2 cellular contexts compared by ENCODE assay signal in the genomic region with DNA sequence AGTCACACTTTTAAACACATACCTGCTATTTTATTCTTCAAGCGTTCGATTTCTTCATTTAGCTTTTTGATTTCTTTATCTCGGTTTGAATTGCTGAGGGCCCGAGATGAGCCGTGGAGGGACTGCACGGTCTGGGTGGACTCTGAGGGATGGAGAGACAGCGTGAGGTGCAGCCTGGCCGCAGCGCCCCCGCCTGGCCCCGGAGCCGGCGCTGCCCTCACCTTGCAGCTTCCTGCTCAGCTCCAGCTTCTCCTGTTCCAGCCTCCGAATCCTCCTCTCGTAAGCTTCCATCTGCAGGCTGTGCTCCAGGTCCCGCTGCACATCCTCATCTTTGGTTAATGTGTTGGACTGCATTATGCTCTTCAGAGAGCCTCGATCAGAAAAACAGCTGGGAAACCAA.
TF ChIP-seq lines count a peak whose summit lies in the region.

No MANE protein-coding gene starts in this region.

TF ChIP-seq in HepG2, 621 proteins besides CTCF, POLR2A, EP300 and RAD21:
- TF ChIP-seq, protein P1, sequence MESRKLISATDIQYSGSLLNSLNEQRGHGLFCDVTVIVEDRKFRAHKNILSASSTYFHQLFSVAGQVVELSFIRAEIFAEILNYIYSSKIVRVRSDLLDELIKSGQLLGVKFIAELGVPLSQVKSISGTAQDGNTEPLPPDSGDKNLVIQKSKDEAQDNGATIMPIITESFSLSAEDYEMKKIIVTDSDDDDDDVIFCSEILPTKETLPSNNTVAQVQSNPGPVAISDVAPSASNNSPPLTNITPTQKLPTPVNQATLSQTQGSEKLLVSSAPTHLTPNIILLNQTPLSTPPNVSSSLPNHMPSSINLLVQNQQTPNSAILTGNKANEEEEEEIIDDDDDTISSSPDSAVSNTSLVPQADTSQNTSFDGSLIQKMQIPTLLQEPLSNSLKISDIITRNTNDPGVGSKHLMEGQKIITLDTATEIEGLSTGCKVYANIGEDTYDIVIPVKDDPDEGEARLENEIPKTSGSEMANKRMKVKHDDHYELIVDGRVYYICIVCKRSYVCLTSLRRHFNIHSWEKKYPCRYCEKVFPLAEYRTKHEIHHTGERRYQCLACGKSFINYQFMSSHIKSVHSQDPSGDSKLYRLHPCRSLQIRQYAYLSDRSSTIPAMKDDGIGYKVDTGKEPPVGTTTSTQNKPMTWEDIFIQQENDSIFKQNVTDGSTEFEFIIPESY (CRISPR knock-in tag; IDR thresholded peaks at IDR 0.05): peak; percentile 46; the same call in 1 of the 2 replicates
- TF ChIP-seq ZNF570 (CRISPR knock-in tag; IDR thresholded peaks at IDR 0.05; ENCODE audit: borderline replicate concordance): no peak

TF ChIP-seq in K562, 482 proteins besides CTCF, POLR2A, EP300 and RAD21:
- no peak for TF ChIP-seq ZNF79 (CRISPR knock-in tag; IDR thresholded peaks at IDR 0.05; ENCODE audit: low read depth)
- TF ChIP-seq CCNT2 (IDR thresholded peaks at IDR 0.05; ENCODE audit: borderline replicate concordance, extremely low read depth, insufficient read length, low read depth, low read length): no peak
- no peak for TF ChIP-seq DIDO1 (tag; IDR thresholded peaks at IDR 0.05; ENCODE audit: low read depth)
- TF ChIP-seq ZNF224 (CRISPR knock-in tag; IDR thresholded peaks at IDR 0.05): no peak
- no peak for TF ChIP-seq KDM1A (IDR thresholded peaks at IDR 0.05)
- no peak for TF ChIP-seq ZNF644 (tag; IDR thresholded peaks at IDR 0.05; ENCODE audit: low read depth)
- TF ChIP-seq GABPA (tag; conservative IDR thresholded peaks at IDR 0.05; ENCODE audit: low read depth): no peak
- no peak for TF ChIP-seq ZNF239 (CRISPR knock-in tag; IDR thresholded peaks at IDR 0.05)
- TF ChIP-seq KLF10 (CRISPR knock-in tag; IDR thresholded peaks at IDR 0.05): no peak
- TF ChIP-seq POLR2AphosphoS2 (IDR thresholded peaks at IDR 0.05; ENCODE audit: low read length): no peak
- TF ChIP-seq, protein P2, sequence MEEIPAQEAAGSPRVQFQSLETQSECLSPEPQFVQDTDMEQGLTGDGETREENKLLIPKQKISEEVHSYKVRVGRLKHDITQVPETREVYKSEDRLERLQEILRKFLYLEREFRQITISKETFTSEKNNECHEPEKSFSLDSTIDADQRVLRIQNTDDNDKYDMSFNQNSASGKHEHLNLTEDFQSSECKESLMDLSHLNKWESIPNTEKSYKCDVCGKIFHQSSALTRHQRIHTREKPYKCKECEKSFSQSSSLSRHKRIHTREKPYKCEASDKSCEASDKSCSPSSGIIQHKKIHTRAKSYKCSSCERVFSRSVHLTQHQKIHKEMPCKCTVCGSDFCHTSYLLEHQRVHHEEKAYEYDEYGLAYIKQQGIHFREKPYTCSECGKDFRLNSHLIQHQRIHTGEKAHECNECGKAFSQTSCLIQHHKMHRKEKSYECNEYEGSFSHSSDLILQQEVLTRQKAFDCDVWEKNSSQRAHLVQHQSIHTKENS (CRISPR knock-in tag; IDR thresholded peaks at IDR 0.05): no peak
- TF ChIP-seq ZNF507 (tag; conservative IDR thresholded peaks at IDR 0.05): no peak
- no peak for TF ChIP-seq PHTF2 (CRISPR knock-in tag; IDR thresholded peaks at IDR 0.05)
- TF ChIP-seq, protein P3, sequence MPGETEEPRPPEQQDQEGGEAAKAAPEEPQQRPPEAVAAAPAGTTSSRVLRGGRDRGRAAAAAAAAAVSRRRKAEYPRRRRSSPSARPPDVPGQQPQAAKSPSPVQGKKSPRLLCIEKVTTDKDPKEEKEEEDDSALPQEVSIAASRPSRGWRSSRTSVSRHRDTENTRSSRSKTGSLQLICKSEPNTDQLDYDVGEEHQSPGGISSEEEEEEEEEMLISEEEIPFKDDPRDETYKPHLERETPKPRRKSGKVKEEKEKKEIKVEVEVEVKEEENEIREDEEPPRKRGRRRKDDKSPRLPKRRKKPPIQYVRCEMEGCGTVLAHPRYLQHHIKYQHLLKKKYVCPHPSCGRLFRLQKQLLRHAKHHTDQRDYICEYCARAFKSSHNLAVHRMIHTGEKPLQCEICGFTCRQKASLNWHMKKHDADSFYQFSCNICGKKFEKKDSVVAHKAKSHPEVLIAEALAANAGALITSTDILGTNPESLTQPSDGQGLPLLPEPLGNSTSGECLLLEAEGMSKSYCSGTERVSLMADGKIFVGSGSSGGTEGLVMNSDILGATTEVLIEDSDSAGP (CRISPR knock-in tag; IDR thresholded peaks at IDR 0.05): no peak
- TF ChIP-seq, protein P4, sequence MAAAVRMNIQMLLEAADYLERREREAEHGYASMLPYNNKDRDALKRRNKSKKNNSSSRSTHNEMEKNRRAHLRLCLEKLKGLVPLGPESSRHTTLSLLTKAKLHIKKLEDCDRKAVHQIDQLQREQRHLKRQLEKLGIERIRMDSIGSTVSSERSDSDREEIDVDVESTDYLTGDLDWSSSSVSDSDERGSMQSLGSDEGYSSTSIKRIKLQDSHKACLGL (CRISPR knock-in tag; IDR thresholded peaks at IDR 0.05; ENCODE audit: borderline replicate concordance, poor library complexity, severe bottlenecking): no peak
- TF ChIP-seq MBD2 (IDR thresholded peaks at IDR 0.05; ENCODE audit: borderline replicate concordance, low read depth): no peak
TF ChIP-seq in K562: peak in this region for 0.
